ENCODE assay signal across 1 cellular context in genomic region chr3:136186330-136186729, GRCh38.
TF ChIP-seq lines count a peak whose summit lies in the region.

No MANE protein-coding gene starts in this region.

TF ChIP-seq in GM23338, 12 proteins besides CTCF, POLR2A, EP300 and RAD21 (continued from another document):
- TF ChIP-seq ZNF462 (CRISPR knock-in tag; IDR thresholded peaks at IDR 0.05) = no peak
- no peak for TF ChIP-seq NANOG (IDR thresholded peaks at IDR 0.05; ENCODE audit: borderline replicate concordance)
- no peak for TF ChIP-seq EZH2 (IDR thresholded peaks at IDR 0.05; ENCODE audit: low read depth, unreplicated experiment)
